ENCODE assay signal across 1 cellular context in genomic region chr13:49590714-49591113, GRCh38.
TF ChIP-seq lines count a peak whose summit lies in the region.
"Not testable (repeated sequence)": the region's sequence is repeated elsewhere in the genome, so short reads cannot be mapped to it uniquely, and the experiment has no call there.

No MANE protein-coding gene starts in this region.

TF ChIP-seq in HepG2, 621 proteins besides CTCF, POLR2A, EP300 and RAD21 (continued from another document and continues in another):
- TF ChIP-seq NR2F6 (IDR thresholded peaks at IDR 0.05) (peak; percentile 43; the same call in 1 of the 2 replicates), NR2F6 (CRISPR knock-in tag; IDR thresholded peaks at IDR 0.05) (peak; percentile 81), TARDBP (CRISPR knock-in tag; IDR thresholded peaks at IDR 0.05) (0 out of 2 replicates have a peak, but pooled peaks have one; percentile 28), SALL1 (CRISPR knock-in tag; IDR thresholded peaks at IDR 0.05) (peak; percentile 63; the same call in 1 of the 2 replicates), NR2F1 (CRISPR knock-in tag; IDR thresholded peaks at IDR 0.05) (peak; percentile 56 to 60; a peak in 2 of 4 replicates), RARA (CRISPR knock-in tag; IDR thresholded peaks at IDR 0.05) (peak; percentile 79), HDAC2 (CRISPR knock-in tag; IDR thresholded peaks at IDR 0.05) (0 out of 2 replicates have a peak, but pooled peaks have one; percentile 43), HOMEZ (CRISPR knock-in tag; IDR thresholded peaks at IDR 0.05; ENCODE audit: low read depth) (peak; percentile 65; the same call in 1 of the 2 replicates), FOXK1 (CRISPR knock-in tag; IDR thresholded peaks at IDR 0.05; ENCODE audit: borderline replicate concordance, low read depth) (peak; percentile 39; the same call in 1 of the 2 replicates), FOSL2 (CRISPR knock-in tag; IDR thresholded peaks at IDR 0.05) (peak; percentile 42; the same call in 1 of the 2 replicates), TFAP4 (IDR thresholded peaks at IDR 0.05; ENCODE audit: borderline replicate concordance, low read depth) (peak; percentile 69; the same call in 1 of the 2 replicates), NCOR1 (IDR thresholded peaks at IDR 0.05; ENCODE audit: borderline replicate concordance, low read length) (0 out of 2 replicates have a peak, but pooled peaks have one; percentile 20), HMG20A (CRISPR knock-in tag; IDR thresholded peaks at IDR 0.05; ENCODE audit: borderline replicate concordance) (peak; percentile 36; the same call in 1 of the 2 replicates), FOXA3 (CRISPR knock-in tag; IDR thresholded peaks at IDR 0.05) (peak; percentile 30; the same call in 1 of the 2 replicates), SOX6 (CRISPR knock-in tag; IDR thresholded peaks at IDR 0.05) (peak; percentile 72), SKI (IDR thresholded peaks at IDR 0.05; ENCODE audit: partially characterized antibody) (peak; percentile 17), GATAD2A (CRISPR knock-in tag; IDR thresholded peaks at IDR 0.05) (peak; percentile 68), ZNF280D (CRISPR knock-in tag; IDR thresholded peaks at IDR 0.05) (0 out of 2 replicates have a peak, but pooled peaks have one; percentile 34), CBX5 (CRISPR knock-in tag; IDR thresholded peaks at IDR 0.05; ENCODE audit: borderline replicate concordance) (0 out of 2 replicates have a peak, but pooled peaks have one; percentile 30), TGIF2 (CRISPR knock-in tag; IDR thresholded peaks at IDR 0.05) (0 out of 2 replicates have a peak, but pooled peaks have one; percentile 41), ZNF263 (CRISPR knock-in tag; IDR thresholded peaks at IDR 0.05) (peak; percentile 22; the same call in 1 of the 2 replicates), PATZ1 (CRISPR knock-in tag; IDR thresholded peaks at IDR 0.05) (0 out of 2 replicates have a peak, but pooled peaks have one; percentile 20), ZBTB33 (CRISPR knock-in tag; IDR thresholded peaks at IDR 0.05) (0 out of 2 replicates have a peak, but pooled peaks have one; percentile 7), PHF5A (CRISPR knock-in tag; IDR thresholded peaks at IDR 0.05; ENCODE audit: low read depth, unreplicated experiment) (peak; percentile 21), SP5 (CRISPR knock-in tag; IDR thresholded peaks at IDR 0.05; ENCODE audit: borderline replicate concordance, low read depth) (0 out of 2 replicates have a peak, but pooled peaks have one; percentile 27), ZNF770 (CRISPR knock-in tag; IDR thresholded peaks at IDR 0.05) (peak; percentile 84), PAXIP1 (CRISPR knock-in tag; conservative IDR thresholded peaks at IDR 0.05) (0 out of 2 replicates have a peak, but pooled peaks have one; percentile 22), MIXL1 (CRISPR knock-in tag; IDR thresholded peaks at IDR 0.05) (0 out of 2 replicates have a peak, but pooled peaks have one; percentile 33), CEBPG (CRISPR knock-in tag; IDR thresholded peaks at IDR 0.05) (peak; percentile 83), FOXP4 (CRISPR knock-in tag; IDR thresholded peaks at IDR 0.05) (peak; percentile 82), CEBPB (IDR thresholded peaks at IDR 0.05; ENCODE audit: borderline replicate concordance, low read depth, low read length) (peak; percentile 65; the same call in 1 of the 2 replicates), ZNF644 (CRISPR knock-in tag; IDR thresholded peaks at IDR 0.05; ENCODE audit: low read depth) (peak; percentile 96), POGZ (CRISPR knock-in tag; IDR thresholded peaks at IDR 0.05) (peak; percentile 83), THAP11 (CRISPR knock-in tag; IDR thresholded peaks at IDR 0.05) (0 out of 2 replicates have a peak, but pooled peaks have one; percentile 27), ZMYM4 (CRISPR knock-in tag; IDR thresholded peaks at IDR 0.05) (peak; percentile 58), ZMYM3 (CRISPR knock-in tag; IDR thresholded peaks at IDR 0.05) (peak; percentile 58), BCL6 (CRISPR knock-in tag; IDR thresholded peaks at IDR 0.05) (peak; percentile 39; the same call in 1 of the 2 replicates), ZBTB34 (CRISPR knock-in tag; IDR thresholded peaks at IDR 0.05) (peak; percentile 67; the same call in 1 of the 2 replicates), HNF4A (CRISPR knock-in tag; IDR thresholded peaks at IDR 0.05) (peak; percentile 88), FOXP1 (CRISPR knock-in tag; IDR thresholded peaks at IDR 0.05) (peak; percentile 89)
- not testable (repeated sequence) for TF ChIP-seq SOX6, FOXP1 (IDR thresholded peaks at IDR 0.05)
